9 cellular contexts compared by ENCODE assay signal in the genomic region with DNA sequence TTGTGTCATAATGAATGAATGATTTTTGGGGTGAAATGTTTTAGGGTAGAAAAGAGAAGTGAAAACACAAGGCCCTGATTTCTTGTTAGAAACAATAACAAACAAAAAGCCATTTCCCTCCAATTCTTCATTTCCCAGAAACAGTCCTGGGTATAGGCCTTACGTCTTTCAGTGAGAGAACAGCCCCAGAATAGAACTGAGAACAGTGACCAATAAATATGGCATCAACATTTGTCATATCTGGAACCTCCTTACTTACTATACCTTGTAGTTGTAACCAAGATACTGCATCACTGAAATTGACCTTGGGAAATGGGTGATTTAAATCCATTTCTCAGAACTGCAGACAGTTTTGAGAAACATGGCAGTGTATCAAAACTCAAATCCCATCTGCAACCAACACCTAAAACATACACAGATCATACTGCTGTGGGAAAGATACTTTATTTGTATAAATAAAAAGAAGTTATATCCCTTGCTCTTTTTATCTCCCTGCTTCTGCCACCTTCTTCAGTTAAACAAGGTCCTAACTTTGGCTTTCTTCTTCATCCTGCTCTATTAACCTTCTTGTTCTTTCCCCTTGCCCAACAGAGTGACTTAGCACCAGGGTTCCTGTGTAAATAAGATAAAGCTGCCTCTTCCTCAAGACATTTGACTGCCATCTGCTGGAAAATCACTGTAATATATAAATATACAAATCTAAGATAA. TPM values are rescaled to one million over a fixed set of nuclear protein-coding genes. Genes with fewer than 3 reads are reported as not detected.
DNase-seq lines count a peak whose midpoint lies in the region; ATAC-seq, FAIRE-seq and TF ChIP-seq lines count a peak whose summit lies in the region.
"Had no signal": no experiment of that assay in that cellular context is flagged by ENCODE, and none has a peak within 500 bp of the region (broad histone marks: within the 10 kb centered on the region; RNA-seq: fewer than 3 reads in every experiment).

No MANE protein-coding gene starts in this region.

- TF ChIP-seq POLR2A in A549 (IDR thresholded peaks at IDR 0.05; ENCODE audit: low read length) (no peak), body of pancreas (IDR thresholded peaks at IDR 0.05) (no peak), tibial nerve (IDR thresholded peaks at IDR 0.05) (no peak)

- TF ChIP-seq EP300 in A549 (IDR thresholded peaks at IDR 0.05) (no peak), tibial nerve (IDR thresholded peaks at IDR 0.05) (no peak)

- intact Hi-C loops in body of pancreas (cut with DNase I) (loop anchor here (5.0 kb wide), 1 partner anchor 122 kb away; no protein-coding TSS in a partner anchor), kidney (cut with DNase I) (loop anchor here (10.0 kb wide), 1 partner anchor 125 kb away; no protein-coding TSS in a partner anchor)

- H3K4me1 ChIP-seq in A549: peaks cover 7% of the 10 kb centered on the region; the same call in 2 of the 3 replicates
- H3K4me1 ChIP-seq in body of pancreas: peaks cover 7% of the 10 kb centered on the region
- H3K4me1 ChIP-seq in kidney (ENCODE audit: control insufficient read depth in 1 of 2, insufficient read depth in 1 of 2, low read depth in 1 of 2, low read length in 2 of 2): no peaks in the 10 kb centered on the region
- peaks cover 0 to 5% (median 2%) of the 10 kb centered on the region in 4 donors for H3K4me1 ChIP-seq in tibial nerve

- H3K9ac ChIP-seq in kidney (ENCODE audit: low read length in 2 of 2): no peak overlapping the region

- no peak overlapping the region for H3K4me3 ChIP-seq in A549
- no peak overlapping the region for H3K4me3 ChIP-seq in body of pancreas
- H3K4me3 ChIP-seq in kidney (ENCODE audit: low read length in 2 of 2): no peak overlapping the region
- no peak overlapping the region for H3K4me3 ChIP-seq in tibial nerve

- DNase-seq in A549 (ENCODE audit: low read depth in 1 of 2, low spot score in 1 of 2): peak; percentile 16 to 65
- DNase-seq in GDM1 (lab: John Stamatoyannopoulos, UW): peak; percentile 52
- DNase-seq in NCI-H2196 treated with DMSO at 0.1 percent for 48 hours (lab: John Stamatoyannopoulos, UW; ENCODE audit: unreplicated experiment): peak; percentile 64
- peak in 1 of 4 donors; percentile 32 for DNase-seq in body of pancreas
- DNase-seq in kidney: no peak
- peak in 1 of 2 donors; percentile 27 for DNase-seq in tibial nerve (ENCODE audit: low spot score in 2 of 2)
- no peak for DNase-seq in stimulated activated CD4-positive, alpha-beta T cell treated with anti-CD3 and anti-CD28 coated beads, Interleukin-1b, Interleukin-23, amount 100 ng/mL, for 48 hours
- no peak for DNase-seq in GM19240 (ENCODE audit: insufficient read length, low spot score)

- peak; percentile 63 to 69; a peak in 4 of 5 replicates for TF ChIP-seq RAD21 in A549 (conservative IDR thresholded peaks at IDR 0.05 in 1 of 2, IDR thresholded peaks at IDR 0.05 in 1 of 2)

- H3K36me3 ChIP-seq in body of pancreas (replicated peaks in 1 of 2; ENCODE audit: insufficient read depth in 1 of 2, low read depth in 2 of 2) (peaks cover 0 to 2% of the 10 kb centered on the region in 2 donors), kidney (ENCODE audit: control insufficient read depth in 1 of 2, insufficient read depth in 2 of 2, low read length in 2 of 2) (peaks cover 6 to 14% of the 10 kb centered on the region in 2 donors), tibial nerve (peaks cover 0 to 43% (median 3%) of the 10 kb centered on the region in 3 donors)

- no peak for FAIRE-seq in A549 (lab: Jason Lieb, UNC)
- no peak for FAIRE-seq in kidney (lab: Jason Lieb, UNC)
- FAIRE-seq: colon had no signal

- no peaks in the 10 kb centered on the region for H3K9me3 ChIP-seq in A549
- no peaks in the 10 kb centered on the region for H3K9me3 ChIP-seq in body of pancreas
- no peaks in the 10 kb centered on the region for H3K9me3 ChIP-seq in kidney (ENCODE audit: control insufficient read depth in 1 of 2, low read length in 2 of 2)
- H3K9me3 ChIP-seq in tibial nerve: no peaks in the 10 kb centered on the region

- peak; percentile 74 to 85 for ATAC-seq in A549
- ATAC-seq in body of pancreas: peak; percentile 81

- CTCF ChIA-PET in A549 (lab: Yijun Ruan, JAX): interaction anchor here (0.7 to 12.2 kb wide), 19 partner anchors 8 to 145 kb away, joined by 3 to 126 read pairs (median 5); no protein-coding TSS in a partner anchor

- H3K27ac ChIP-seq in A549 (peak overlapping the region in 1 of 2 experiments; percentile 22; a peak in 1 of 6 replicates), body of pancreas (no peak overlapping the region), kidney (ENCODE audit: low read depth in 2 of 2, low read length in 2 of 2) (no peak overlapping the region), tibial nerve (peak overlapping the region in 1 of 4 donors; percentile 53)

- 62% methylated on average over 1 of the region's 1 CpG for WGBS in A549 (ENCODE audit: missing lambda C conversion rate)
- WGBS in body of pancreas, 2 donors: 84 to 92% methylated on average over 1 of the region's 1 CpG
- 69 to 76% methylated on average over 1 of the region's 1 CpG for WGBS in tibial nerve, 2 donors

- no peaks in the 10 kb centered on the region for H3K27me3 ChIP-seq in body of pancreas
- no peaks in the 10 kb centered on the region for H3K27me3 ChIP-seq in tibial nerve

- peak; percentile 60 for TF ChIP-seq CTCF in A549 (IDR thresholded peaks at IDR 0.05)
- peak in 6 of 7 experiments; percentile 29 to 68 (median 60) for TF ChIP-seq CTCF in body of pancreas (IDR thresholded peaks at IDR 0.05)
- peak; percentile 20 for TF ChIP-seq CTCF in kidney (IDR thresholded peaks at IDR 0.05; ENCODE audit: borderline replicate concordance, extremely low read depth, insufficient read depth)
- TF ChIP-seq CTCF in tibial nerve (IDR thresholded peaks at IDR 0.05): peak; percentile 31 to 66 (median 42)

- 0 out of 3 replicates have a peak overlapping the region, but pooled peaks have one; percentile 23 for H3K4me2 ChIP-seq in A549

- POLR2A ChIA-PET in A549 (lab: Yijun Ruan, JAX): interaction anchor here (1.0 kb wide), 1 partner anchor 20 kb away, joined by 3 read pairs; a partner anchor contains a TSS

TF ChIP-seq in A549, 52 proteins besides CTCF, POLR2A, EP300 and RAD21:
- TF ChIP-seq KDM1A (IDR thresholded peaks at IDR 0.05; ENCODE audit: low read depth) (no peak), SMC3 (IDR thresholded peaks at IDR 0.05) (peak; percentile 68), NFE2L2 (conservative IDR thresholded peaks at IDR 0.05; ENCODE audit: low read length) (no peak), GATA3 (IDR thresholded peaks at IDR 0.05; ENCODE audit: borderline replicate concordance) (no peak), POLR2AphosphoS2 (conservative IDR thresholded peaks at IDR 0.05; ENCODE audit: low read length) (no peak)
- TF ChIP-seq, protein P1, sequence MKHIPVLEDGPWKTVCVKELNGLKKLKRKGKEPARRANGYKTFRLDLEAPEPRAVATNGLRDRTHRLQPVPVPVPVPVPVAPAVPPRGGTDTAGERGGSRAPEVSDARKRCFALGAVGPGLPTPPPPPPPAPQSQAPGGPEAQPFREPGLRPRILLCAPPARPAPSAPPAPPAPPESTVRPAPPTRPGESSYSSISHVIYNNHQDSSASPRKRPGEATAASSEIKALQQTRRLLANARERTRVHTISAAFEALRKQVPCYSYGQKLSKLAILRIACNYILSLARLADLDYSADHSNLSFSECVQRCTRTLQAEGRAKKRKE (CRISPR knock-in tag; IDR thresholded peaks at IDR 0.05; ENCODE audit: low read depth): no peak
- TF ChIP-seq, protein P2, sequence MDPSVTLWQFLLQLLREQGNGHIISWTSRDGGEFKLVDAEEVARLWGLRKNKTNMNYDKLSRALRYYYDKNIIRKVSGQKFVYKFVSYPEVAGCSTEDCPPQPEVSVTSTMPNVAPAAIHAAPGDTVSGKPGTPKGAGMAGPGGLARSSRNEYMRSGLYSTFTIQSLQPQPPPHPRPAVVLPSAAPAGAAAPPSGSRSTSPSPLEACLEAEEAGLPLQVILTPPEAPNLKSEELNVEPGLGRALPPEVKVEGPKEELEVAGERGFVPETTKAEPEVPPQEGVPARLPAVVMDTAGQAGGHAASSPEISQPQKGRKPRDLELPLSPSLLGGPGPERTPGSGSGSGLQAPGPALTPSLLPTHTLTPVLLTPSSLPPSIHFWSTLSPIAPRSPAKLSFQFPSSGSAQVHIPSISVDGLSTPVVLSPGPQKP (IDR thresholded peaks at IDR 0.05; ENCODE audit: low read depth, low read length): no peak

RNA-seq across cellular contexts. Expression of a gene that starts 19.5 kb away (rescaled TPM):
- 3.3 and 4.2 TPM in 2 replicates for polyA plus RNA-seq in A549 (2011; rRNA removed)
- polyA plus RNA-seq in A549 (2012; cell fraction: cytosol; rRNA removed): 4.7 and 8.0 TPM in 2 replicates
- 5.9 and 6.8 TPM in 2 replicates for polyA plus RNA-seq in A549 (2012; cell fraction: nucleus; rRNA removed)
- polyA plus RNA-seq in A549 (2017; fragmentation: RNase III; extraction: RNeasy Plus Mini Kit Qiagen cat#74134 plus additional on column Dnase treatment): 3.3 to 3.5 TPM (median 3.5 TPM) in 3 replicates
- 2.9 and 3.3 TPM in 2 replicates for polyA minus RNA-seq in A549 (2011; rRNA and poly(A)+ RNA removed)
- total RNA-seq in body of pancreas: 10 to 100 TPM in 1 of 2 donors, 1 to 10 TPM in 1; 7.9 to 14.5 TPM
- 8.2 TPM for total RNA-seq in kidney
- 9.1 TPM for polyA plus RNA-seq in kidney (ENCODE audit: insufficient read depth, low read depth, low replicate concordance)
- 1 to 10 TPM; 5.1 to 7.5 (median 7.3) TPM for total RNA-seq in tibial nerve

RNA-seq across cellular contexts. Expression of a gene that starts 44.5 kb away (rescaled TPM):
- 4.0 and 5.3 TPM in 2 replicates for polyA plus RNA-seq in A549 (2011; rRNA removed)
- polyA plus RNA-seq in A549 (2012; cell fraction: cytosol; rRNA removed): 1.8 and 2.5 TPM in 2 replicates
- polyA plus RNA-seq in A549 (2012; cell fraction: nucleus; rRNA removed): 3.7 and 4.1 TPM in 2 replicates
- 1.5 to 1.8 TPM (median 1.7 TPM) in 3 replicates for polyA plus RNA-seq in A549 (2017; fragmentation: RNase III; extraction: RNeasy Plus Mini Kit Qiagen cat#74134 plus additional on column Dnase treatment)
- polyA minus RNA-seq in A549 (2011; rRNA and poly(A)+ RNA removed): 2.9 and 4.2 TPM in 2 replicates
- total RNA-seq in body of pancreas: 10 to 100 TPM; 18.8 to 28.0 TPM
- total RNA-seq in kidney: 9.7 TPM
- polyA plus RNA-seq in kidney (ENCODE audit: insufficient read depth, low read depth, low replicate concordance): 5.9 TPM
- not detected for total RNA-seq in tibial nerve

Comparison
In these comparisons a context has a peak if more than half of its experiments do, and no peak if none do; other contexts are left out.
1. DNase-seq: peak in A549 (2 of 2), GDM1 (single experiment) and NCI-H2196 treated with DMSO at 0.1 percent for 48 hours (single experiment); none in kidney (single experiment), stimulated activated CD4-positive, alpha-beta T cell treated with anti-CD3 and anti-CD28 coated beads, Interleukin-1b, Interleukin-23, amount 100 ng/mL, for 48 hours (single experiment) and GM19240 (single experiment).
2. Peak in every context shown above with its lines, with median percentiles within 50 percentile points of each other: CTCF ChIP-seq.